ENCODE assay signal across 10 cellular contexts in the genomic region with DNA sequence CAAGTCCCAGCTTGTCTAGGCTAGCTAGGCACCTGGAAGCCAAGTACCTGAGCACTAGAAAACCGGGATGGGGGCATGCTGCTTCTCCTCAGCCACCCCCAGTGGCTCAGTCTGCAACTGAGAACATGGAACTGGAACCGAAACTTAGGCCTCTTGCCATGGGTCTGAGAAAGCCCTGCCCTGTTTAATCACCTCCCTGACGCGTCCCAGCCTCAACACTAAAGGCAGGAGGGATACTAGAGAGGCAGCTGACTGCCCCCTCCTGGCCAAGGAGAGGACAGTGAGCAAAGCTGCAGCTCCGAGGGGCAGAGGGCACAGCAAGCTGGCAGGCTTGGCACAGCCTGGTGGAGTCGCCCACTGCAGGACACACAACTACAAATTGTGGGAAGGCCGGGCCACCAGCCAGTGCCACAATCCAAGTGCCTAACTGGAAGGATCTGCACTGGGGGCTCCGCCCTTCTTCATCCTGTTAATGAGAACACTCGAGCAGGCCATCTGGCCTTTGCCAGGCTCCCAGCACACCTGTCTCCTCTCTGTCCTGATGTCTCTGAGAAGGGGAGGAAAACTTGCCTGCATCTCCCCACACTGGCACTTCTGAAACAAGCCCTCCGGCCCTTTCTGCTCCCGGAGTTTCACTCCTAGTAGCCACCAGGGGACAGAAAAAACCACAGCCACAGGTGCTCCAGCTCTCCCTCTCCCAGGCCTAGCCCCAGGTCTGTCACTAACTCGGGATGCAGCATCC. TPM values are rescaled to one million over a fixed set of nuclear protein-coding genes. Genes with fewer than 3 reads are reported as not detected.
DNase-seq lines count a peak whose midpoint lies in the region; ATAC-seq, FAIRE-seq and TF ChIP-seq lines count a peak whose summit lies in the region.
"Had no signal": no experiment of that assay in that cellular context is flagged by ENCODE, and none has a peak within 500 bp of the region (broad histone marks: within the 10 kb centered on the region; RNA-seq: fewer than 3 reads in every experiment).

No MANE protein-coding gene starts in this region.

- no peak overlapping the region for H3K4me3 ChIP-seq in WERI-Rb-1 (ENCODE audit: low read depth, low read length)
- no peak overlapping the region for H3K4me3 ChIP-seq in epithelial cell of proximal tubule (ENCODE audit: low read depth, low read length)
- H3K4me3 ChIP-seq: SK-N-MC, skin epidermis had no signal

- FAIRE-seq in D721Med (lab: Jason Lieb, UNC): no peak

- H3K9me3 ChIP-seq in WERI-Rb-1 (ENCODE audit: severe bottlenecking): no peaks in the 10 kb centered on the region

- TF ChIP-seq CTCF in D721Med (IDR thresholded peaks at IDR 0.05; ENCODE audit: insufficient read depth, missing control alignments) (peak; percentile 60), WERI-Rb-1 (IDR thresholded peaks at IDR 0.05; ENCODE audit: low read depth, low read length) (peak; percentile 65), epithelial cell of proximal tubule (conservative IDR thresholded peaks at IDR 0.05; ENCODE audit: low read depth, low read length) (peak; percentile 88), neural crest cell (conservative IDR thresholded peaks at IDR 0.05) (peak; percentile 57)

- no peaks in the 10 kb centered on the region for H3K27me3 ChIP-seq in WERI-Rb-1 (ENCODE audit: insufficient read depth, low read depth, severe bottlenecking)

- H3K36me3 Mint-ChIP-seq in neural crest cell (ENCODE audit: low read depth): no peaks in the 10 kb centered on the region

- no peak overlapping the region for H3K27ac Mint-ChIP-seq in neural crest cell (ENCODE audit: unreplicated experiment)

- H3K36me3 ChIP-seq in WERI-Rb-1: no peaks in the 10 kb centered on the region

- no peak for TF ChIP-seq POLR2A in GM18505 (IDR thresholded peaks at IDR 0.05; ENCODE audit: borderline replicate concordance, extremely low read depth, insufficient read depth, insufficient read length)

- ATAC-seq in GM21526 (IDR thresholded peaks at IDR 0.05; ENCODE audit: low FRiP score, unreplicated experiment) (peak; percentile 71), GM18505 (IDR thresholded peaks at IDR 0.05; ENCODE audit: unreplicated experiment) (no peak)

- H3K4me1 Mint-ChIP-seq in neural crest cell: peaks cover 11% of the 10 kb centered on the region

- DNase-seq in D721Med (ENCODE audit: insufficient read length, low spot score) (no peak), MV-4-11 (lab: John Stamatoyannopoulos, UW) (peak; percentile 94), WERI-Rb-1 (peak; percentile 64), epithelial cell of proximal tubule (ENCODE audit: low read depth) (no peak), neural crest cell (ENCODE audit: low read depth, low spot score) (no peak), NCI-H1048 (lab: John Stamatoyannopoulos, UW) (no peak)

- no peak overlapping the region for H3K4me3 Mint-ChIP-seq in neural crest cell

- no peaks in the 10 kb centered on the region for H3K27me3 Mint-ChIP-seq in neural crest cell (ENCODE audit: low read depth)

- peaks cover 2% of the 10 kb centered on the region for H3K9me3 Mint-ChIP-seq in neural crest cell

- H3K27ac ChIP-seq in WERI-Rb-1: peak overlapping the region; percentile 94
- H3K27ac ChIP-seq: SK-N-MC had no signal

RNA-seq across cellular contexts. Expression of a gene that starts 53.7 kb away (rescaled TPM):
- total RNA-seq in epithelial cell of proximal tubule (7.2 and 20.8 TPM in 2 replicates), neural crest cell (28.7 and 32.2 TPM in 2 replicates)

Comparison
In these comparisons a context has a peak if more than half of its experiments do, and no peak if none do; other contexts are left out.
1. DNase-seq: peak in MV-4-11 (single experiment) and WERI-Rb-1 (single experiment); none in D721Med (single experiment), epithelial cell of proximal tubule (single experiment), neural crest cell (single experiment) and NCI-H1048 (single experiment).
2. Peak in every context shown above with its lines, with median percentiles within 50 percentile points of each other: CTCF ChIP-seq.